1 cellular context compared by ENCODE assay signal in the genomic region with DNA sequence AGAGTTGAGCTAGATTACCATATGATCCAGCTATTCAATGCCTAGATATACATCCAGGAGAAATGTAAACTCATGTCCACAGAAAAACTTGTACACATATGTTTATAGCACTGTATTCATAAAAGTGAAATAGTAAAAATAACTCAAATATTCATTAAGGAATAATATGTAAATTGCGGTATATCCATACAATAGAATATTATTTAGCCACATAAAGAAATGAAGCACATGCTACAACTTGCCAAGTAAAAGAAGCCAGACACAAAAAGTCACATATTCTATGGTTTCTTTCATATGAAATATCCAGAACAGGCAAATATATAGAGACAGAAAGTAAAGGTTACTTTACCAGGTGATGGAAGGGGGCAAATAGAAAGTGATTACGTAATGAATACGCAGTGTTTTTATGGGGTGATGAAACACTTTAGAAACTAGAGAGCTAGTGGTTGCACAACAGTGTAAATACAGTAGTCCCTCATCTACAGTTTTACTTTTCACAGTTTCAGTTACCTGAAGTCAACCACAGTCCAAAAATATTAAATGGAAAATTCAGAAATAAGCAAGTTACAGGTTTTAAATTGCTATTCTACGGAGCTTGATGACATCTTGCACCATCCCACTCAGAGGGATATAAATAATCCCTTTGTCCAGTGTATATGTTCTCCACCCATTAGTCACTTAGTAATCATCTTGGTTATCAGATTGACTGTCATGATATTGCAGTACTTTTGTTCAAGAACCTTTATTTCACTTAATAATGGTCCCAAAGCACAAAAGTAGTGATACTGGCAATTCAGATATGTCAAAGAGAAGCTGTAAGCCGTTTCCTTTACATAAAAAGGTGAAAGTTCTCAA.
TF ChIP-seq lines count a peak whose summit lies in the region.

No MANE protein-coding gene starts in this region.

TF ChIP-seq in HepG2, 621 proteins besides CTCF, POLR2A, EP300 and RAD21 (continued from another document and continues in another):
- TF ChIP-seq EHMT2 (IDR thresholded peaks at IDR 0.05; ENCODE audit: borderline replicate concordance, low read depth, low read length), result 0 out of 2 replicates have a peak, but pooled peaks have one; percentile 52
- TF ChIP-seq ZNF567 (CRISPR knock-in tag; IDR thresholded peaks at IDR 0.05; ENCODE audit: borderline replicate concordance), result no peak
- no peak for TF ChIP-seq MEIS1 (CRISPR knock-in tag; IDR thresholded peaks at IDR 0.05; ENCODE audit: borderline replicate concordance)
- TF ChIP-seq MED1 (CRISPR knock-in tag; IDR thresholded peaks at IDR 0.05), result peak; percentile 40; the same call in 1 of the 2 replicates
- TF ChIP-seq SMYD3 (CRISPR knock-in tag; IDR thresholded peaks at IDR 0.05), result no peak
- TF ChIP-seq, protein P1, sequence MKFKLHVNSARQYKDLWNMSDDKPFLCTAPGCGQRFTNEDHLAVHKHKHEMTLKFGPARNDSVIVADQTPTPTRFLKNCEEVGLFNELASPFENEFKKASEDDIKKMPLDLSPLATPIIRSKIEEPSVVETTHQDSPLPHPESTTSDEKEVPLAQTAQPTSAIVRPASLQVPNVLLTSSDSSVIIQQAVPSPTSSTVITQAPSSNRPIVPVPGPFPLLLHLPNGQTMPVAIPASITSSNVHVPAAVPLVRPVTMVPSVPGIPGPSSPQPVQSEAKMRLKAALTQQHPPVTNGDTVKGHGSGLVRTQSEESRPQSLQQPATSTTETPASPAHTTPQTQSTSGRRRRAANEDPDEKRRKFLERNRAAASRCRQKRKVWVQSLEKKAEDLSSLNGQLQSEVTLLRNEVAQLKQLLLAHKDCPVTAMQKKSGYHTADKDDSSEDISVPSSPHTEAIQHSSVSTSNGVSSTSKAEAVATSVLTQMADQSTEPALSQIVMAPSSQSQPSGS (CRISPR knock-in tag; IDR thresholded peaks at IDR 0.05), result peak; percentile 79
- no peak for TF ChIP-seq ZNF878 (CRISPR knock-in tag; IDR thresholded peaks at IDR 0.05)
- peak; percentile 66; the same call in 1 of the 2 replicates for TF ChIP-seq MIER3 (CRISPR knock-in tag; IDR thresholded peaks at IDR 0.05; ENCODE audit: borderline replicate concordance)
- TF ChIP-seq, protein P2, sequence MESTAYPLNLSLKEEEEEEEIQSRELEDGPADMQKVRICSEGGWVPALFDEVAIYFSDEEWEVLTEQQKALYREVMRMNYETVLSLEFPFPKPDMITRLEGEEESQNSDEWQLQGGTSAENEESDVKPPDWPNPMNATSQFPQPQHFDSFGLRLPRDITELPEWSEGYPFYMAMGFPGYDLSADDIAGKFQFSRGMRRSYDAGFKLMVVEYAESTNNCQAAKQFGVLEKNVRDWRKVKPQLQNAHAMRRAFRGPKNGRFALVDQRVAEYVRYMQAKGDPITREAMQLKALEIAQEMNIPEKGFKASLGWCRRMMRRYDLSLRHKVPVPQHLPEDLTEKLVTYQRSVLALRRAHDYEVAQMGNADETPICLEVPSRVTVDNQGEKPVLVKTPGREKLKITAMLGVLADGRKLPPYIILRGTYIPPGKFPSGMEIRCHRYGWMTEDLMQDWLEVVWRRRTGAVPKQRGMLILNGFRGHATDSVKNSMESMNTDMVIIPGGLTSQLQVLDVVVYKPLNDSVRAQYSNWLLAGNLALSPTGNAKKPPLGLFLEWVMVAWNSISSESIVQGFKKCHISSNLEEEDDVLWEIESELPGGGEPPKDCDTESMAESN (CRISPR knock-in tag; conservative IDR thresholded peaks at IDR 0.05), result no peak
- no peak for TF ChIP-seq SUZ12 (IDR thresholded peaks at IDR 0.05; ENCODE audit: low read depth, low read length)
- TF ChIP-seq ZNF282 (IDR thresholded peaks at IDR 0.05; ENCODE audit: partially characterized antibody), result no peak
- TF ChIP-seq ZNF780A (CRISPR knock-in tag; IDR thresholded peaks at IDR 0.05), result no peak
- no peak for TF ChIP-seq PLRG1 (conservative IDR thresholded peaks at IDR 0.05)
- no peak for TF ChIP-seq ZNF768 (CRISPR knock-in tag; IDR thresholded peaks at IDR 0.05)
- peak; percentile 55; the same call in 1 of the 2 replicates for TF ChIP-seq KAT8 (CRISPR knock-in tag; IDR thresholded peaks at IDR 0.05)
- peak; percentile 61; the same call in 1 of the 2 replicates for TF ChIP-seq FOXK1 (CRISPR knock-in tag; IDR thresholded peaks at IDR 0.05; ENCODE audit: borderline replicate concordance, low read depth)
- TF ChIP-seq ZSCAN21 (CRISPR knock-in tag; IDR thresholded peaks at IDR 0.05; ENCODE audit: borderline replicate concordance), result no peak
- no peak for TF ChIP-seq CCAR2 (optimal IDR thresholded peaks at IDR 0.05; ENCODE audit: low read depth, low read length)
- peak; percentile 63; the same call in 1 of the 2 replicates for TF ChIP-seq SIX1 (CRISPR knock-in tag; IDR thresholded peaks at IDR 0.05; ENCODE audit: borderline replicate concordance)
- TF ChIP-seq LCORL (IDR thresholded peaks at IDR 0.05), result no peak
- TF ChIP-seq LCORL (CRISPR knock-in tag; IDR thresholded peaks at IDR 0.05), result no peak
- TF ChIP-seq, protein P3, sequence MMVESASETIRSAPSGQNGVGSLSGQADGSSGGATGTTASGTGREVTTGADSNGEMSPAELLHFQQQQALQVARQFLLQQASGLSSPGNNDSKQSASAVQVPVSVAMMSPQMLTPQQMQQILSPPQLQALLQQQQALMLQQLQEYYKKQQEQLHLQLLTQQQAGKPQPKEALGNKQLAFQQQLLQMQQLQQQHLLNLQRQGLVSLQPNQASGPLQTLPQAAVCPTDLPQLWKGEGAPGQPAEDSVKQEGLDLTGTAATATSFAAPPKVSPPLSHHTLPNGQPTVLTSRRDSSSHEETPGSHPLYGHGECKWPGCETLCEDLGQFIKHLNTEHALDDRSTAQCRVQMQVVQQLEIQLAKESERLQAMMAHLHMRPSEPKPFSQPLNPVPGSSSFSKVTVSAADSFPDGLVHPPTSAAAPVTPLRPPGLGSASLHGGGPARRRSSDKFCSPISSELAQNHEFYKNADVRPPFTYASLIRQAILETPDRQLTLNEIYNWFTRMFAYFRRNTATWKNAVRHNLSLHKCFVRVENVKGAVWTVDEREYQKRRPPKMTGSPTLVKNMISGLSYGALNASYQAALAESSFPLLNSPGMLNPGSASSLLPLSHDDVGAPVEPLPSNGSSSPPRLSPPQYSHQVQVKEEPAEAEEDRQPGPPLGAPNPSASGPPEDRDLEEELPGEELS (CRISPR knock-in tag; IDR thresholded peaks at IDR 0.05), result peak; percentile 51; the same call in 1 of the 2 replicates
- TF ChIP-seq TOPORS (CRISPR knock-in tag; IDR thresholded peaks at IDR 0.05), result no peak
- TF ChIP-seq HMG20A (CRISPR knock-in tag; IDR thresholded peaks at IDR 0.05; ENCODE audit: borderline replicate concordance), result peak; percentile 58; the same call in 1 of the 2 replicates
- TF ChIP-seq SRF (IDR thresholded peaks at IDR 0.05; ENCODE audit: low read depth, low read length), result no peak
- TF ChIP-seq ZMYM4 (CRISPR knock-in tag; IDR thresholded peaks at IDR 0.05), result peak; percentile 66; the same call in 1 of the 2 replicates
- TF ChIP-seq MTF2 (CRISPR knock-in tag; IDR thresholded peaks at IDR 0.05; ENCODE audit: borderline replicate concordance), result no peak
- TF ChIP-seq, protein P4, sequence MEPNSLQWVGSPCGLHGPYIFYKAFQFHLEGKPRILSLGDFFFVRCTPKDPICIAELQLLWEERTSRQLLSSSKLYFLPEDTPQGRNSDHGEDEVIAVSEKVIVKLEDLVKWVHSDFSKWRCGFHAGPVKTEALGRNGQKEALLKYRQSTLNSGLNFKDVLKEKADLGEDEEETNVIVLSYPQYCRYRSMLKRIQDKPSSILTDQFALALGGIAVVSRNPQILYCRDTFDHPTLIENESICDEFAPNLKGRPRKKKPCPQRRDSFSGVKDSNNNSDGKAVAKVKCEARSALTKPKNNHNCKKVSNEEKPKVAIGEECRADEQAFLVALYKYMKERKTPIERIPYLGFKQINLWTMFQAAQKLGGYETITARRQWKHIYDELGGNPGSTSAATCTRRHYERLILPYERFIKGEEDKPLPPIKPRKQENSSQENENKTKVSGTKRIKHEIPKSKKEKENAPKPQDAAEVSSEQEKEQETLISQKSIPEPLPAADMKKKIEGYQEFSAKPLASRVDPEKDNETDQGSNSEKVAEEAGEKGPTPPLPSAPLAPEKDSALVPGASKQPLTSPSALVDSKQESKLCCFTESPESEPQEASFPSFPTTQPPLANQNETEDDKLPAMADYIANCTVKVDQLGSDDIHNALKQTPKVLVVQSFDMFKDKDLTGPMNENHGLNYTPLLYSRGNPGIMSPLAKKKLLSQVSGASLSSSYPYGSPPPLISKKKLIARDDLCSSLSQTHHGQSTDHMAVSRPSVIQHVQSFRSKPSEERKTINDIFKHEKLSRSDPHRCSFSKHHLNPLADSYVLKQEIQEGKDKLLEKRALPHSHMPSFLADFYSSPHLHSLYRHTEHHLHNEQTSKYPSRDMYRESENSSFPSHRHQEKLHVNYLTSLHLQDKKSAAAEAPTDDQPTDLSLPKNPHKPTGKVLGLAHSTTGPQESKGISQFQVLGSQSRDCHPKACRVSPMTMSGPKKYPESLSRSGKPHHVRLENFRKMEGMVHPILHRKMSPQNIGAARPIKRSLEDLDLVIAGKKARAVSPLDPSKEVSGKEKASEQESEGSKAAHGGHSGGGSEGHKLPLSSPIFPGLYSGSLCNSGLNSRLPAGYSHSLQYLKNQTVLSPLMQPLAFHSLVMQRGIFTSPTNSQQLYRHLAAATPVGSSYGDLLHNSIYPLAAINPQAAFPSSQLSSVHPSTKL (CRISPR knock-in tag; IDR thresholded peaks at IDR 0.05), result peak; percentile 83
- TF ChIP-seq ZNF644 (CRISPR knock-in tag; IDR thresholded peaks at IDR 0.05; ENCODE audit: low read depth), result peak; percentile 65; the same call in 1 of the 2 replicates
- TF ChIP-seq ZNF367 (CRISPR knock-in tag; IDR thresholded peaks at IDR 0.05; ENCODE audit: borderline replicate concordance), result no peak
- TF ChIP-seq ZNF570 (CRISPR knock-in tag; IDR thresholded peaks at IDR 0.05; ENCODE audit: borderline replicate concordance), result no peak
- TF ChIP-seq ZNF354B (CRISPR knock-in tag; IDR thresholded peaks at IDR 0.05), result no peak
- TF ChIP-seq POLR2G (IDR thresholded peaks at IDR 0.05; ENCODE audit: low read depth, low read length), result no peak
- TF ChIP-seq SMAD3 (CRISPR knock-in tag; IDR thresholded peaks at IDR 0.05), result 0 out of 2 replicates have a peak, but pooled peaks have one; percentile 42
- 0 out of 2 replicates have a peak, but pooled peaks have one; percentile 56 for TF ChIP-seq SIX4 (CRISPR knock-in tag; IDR thresholded peaks at IDR 0.05)
- TF ChIP-seq, protein P5, sequence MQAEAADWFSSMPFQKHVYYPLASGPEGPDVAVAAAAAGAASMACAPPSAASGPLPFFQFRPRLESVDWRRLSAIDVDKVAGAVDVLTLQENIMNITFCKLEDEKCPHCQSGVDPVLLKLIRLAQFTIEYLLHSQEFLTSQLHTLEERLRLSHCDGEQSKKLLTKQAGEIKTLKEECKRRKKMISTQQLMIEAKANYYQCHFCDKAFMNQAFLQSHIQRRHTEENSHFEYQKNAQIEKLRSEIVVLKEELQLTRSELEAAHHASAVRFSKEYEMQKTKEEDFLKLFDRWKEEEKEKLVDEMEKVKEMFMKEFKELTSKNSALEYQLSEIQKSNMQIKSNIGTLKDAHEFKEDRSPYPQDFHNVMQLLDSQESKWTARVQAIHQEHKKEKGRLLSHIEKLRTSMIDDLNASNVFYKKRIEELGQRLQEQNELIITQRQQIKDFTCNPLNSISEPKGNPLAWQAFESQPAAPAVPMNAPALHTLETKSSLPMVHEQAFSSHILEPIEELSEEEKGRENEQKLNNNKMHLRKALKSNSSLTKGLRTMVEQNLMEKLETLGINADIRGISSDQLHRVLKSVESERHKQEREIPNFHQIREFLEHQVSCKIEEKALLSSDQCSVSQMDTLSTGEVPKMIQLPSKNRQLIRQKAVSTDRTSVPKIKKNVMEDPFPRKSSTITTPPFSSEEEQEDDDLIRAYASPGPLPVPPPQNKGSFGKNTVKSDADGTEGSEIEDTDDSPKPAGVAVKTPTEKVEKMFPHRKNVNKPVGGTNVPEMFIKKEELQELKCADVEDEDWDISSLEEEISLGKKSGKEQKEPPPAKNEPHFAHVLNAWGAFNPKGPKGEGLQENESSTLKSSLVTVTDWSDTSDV (CRISPR knock-in tag; IDR thresholded peaks at IDR 0.05), result no peak
- peak; percentile 84 for TF ChIP-seq ZBTB21 (CRISPR knock-in tag; IDR thresholded peaks at IDR 0.05)
- TF ChIP-seq SNAPC2 (CRISPR knock-in tag; IDR thresholded peaks at IDR 0.05), result no peak
- TF ChIP-seq ZNF691 (CRISPR knock-in tag; IDR thresholded peaks at IDR 0.05; ENCODE audit: borderline replicate concordance, low read depth), result no peak
- TF ChIP-seq SATB2 (CRISPR knock-in tag; IDR thresholded peaks at IDR 0.05), result no peak
- TF ChIP-seq ZNF280D (CRISPR knock-in tag; IDR thresholded peaks at IDR 0.05), result peak; percentile 63; the same call in 1 of the 2 replicates
- no peak for TF ChIP-seq ZNF619 (CRISPR knock-in tag; IDR thresholded peaks at IDR 0.05)
- TF ChIP-seq CREM (IDR thresholded peaks at IDR 0.05), result peak; percentile 28; the same call in 1 of the 2 replicates
- TF ChIP-seq CREM (CRISPR knock-in tag; IDR thresholded peaks at IDR 0.05), result no peak
- TF ChIP-seq, protein P6, sequence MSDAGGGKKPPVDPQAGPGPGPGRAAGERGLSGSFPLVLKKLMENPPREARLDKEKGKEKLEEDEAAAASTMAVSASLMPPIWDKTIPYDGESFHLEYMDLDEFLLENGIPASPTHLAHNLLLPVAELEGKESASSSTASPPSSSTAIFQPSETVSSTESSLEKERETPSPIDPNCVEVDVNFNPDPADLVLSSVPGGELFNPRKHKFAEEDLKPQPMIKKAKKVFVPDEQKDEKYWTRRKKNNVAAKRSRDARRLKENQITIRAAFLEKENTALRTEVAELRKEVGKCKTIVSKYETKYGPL (CRISPR knock-in tag; IDR thresholded peaks at IDR 0.05), result peak; percentile 72; the same call in 1 of the 2 replicates
